Comparison of ENCODE assay signal across 2 cellular contexts in genomic region chr1:36088577-36089392, GRCh38.
TF ChIP-seq lines count a peak whose summit lies in the region.

Gene ADPRS, plus strand, starts transcription at chr1:36088892. Its CDS starts 13 bp downstream, at chr1:36088905.

TF ChIP-seq in A549, 52 proteins besides CTCF, POLR2A, EP300 and RAD21 (continued from another document):
- TF ChIP-seq BCL3 (IDR thresholded peaks at IDR 0.05), result peak; percentile 82; the same call in 2 of the 3 replicates
- TF ChIP-seq E2F6 (IDR thresholded peaks at IDR 0.05; ENCODE audit: borderline replicate concordance, low read depth), result peak; percentile 41; the same call in 1 of the 2 replicates
- TF ChIP-seq MAX (IDR thresholded peaks at IDR 0.05), result peak; percentile 83
- no peak for TF ChIP-seq ESRRA (IDR thresholded peaks at IDR 0.05; ENCODE audit: borderline replicate concordance, low read length)
- TF ChIP-seq BHLHE40 (IDR thresholded peaks at IDR 0.05; ENCODE audit: low read depth, low read length), result no peak
- no peak for TF ChIP-seq SREBF2 (IDR thresholded peaks at IDR 0.05)

TF ChIP-seq in K562, 482 proteins besides CTCF, POLR2A, EP300 and RAD21 (continued from another document and continues in another):
- TF ChIP-seq ZBTB12 (CRISPR knock-in tag; IDR thresholded peaks at IDR 0.05) (peak; percentile 95), E2F1 (CRISPR knock-in tag; IDR thresholded peaks at IDR 0.05) (peak; percentile 92), PHF20 (IDR thresholded peaks at IDR 0.05; ENCODE audit: partially characterized antibody) (peak; percentile 99), KDM4B (IDR thresholded peaks at IDR 0.05; ENCODE audit: borderline replicate concordance in 2 of 2, low read depth in 1 of 2) (peak in 1 of 2 experiments; percentile 98; a peak in 2 of 4 replicates), EZH2 (IDR thresholded peaks at IDR 0.05; ENCODE audit: borderline replicate concordance, low read depth, low read length) (no peak), GABPA (tag; conservative IDR thresholded peaks at IDR 0.05; ENCODE audit: low read depth) (peak; percentile 100), REST (CRISPR knock-in tag; IDR thresholded peaks at IDR 0.05; ENCODE audit: low read depth) (peak; percentile 62), HDAC6 (IDR thresholded peaks at IDR 0.05; ENCODE audit: low read depth, low read length) (peak; percentile 14; the same call in 1 of the 2 replicates), ZNF561 (CRISPR knock-in tag; conservative IDR thresholded peaks at IDR 0.05) (no peak), CBX5 (IDR thresholded peaks at IDR 0.05; ENCODE audit: borderline replicate concordance, low read depth) (peak; percentile 41; the same call in 1 of the 2 replicates), STAT6 (CRISPR knock-in tag; IDR thresholded peaks at IDR 0.05) (peak; percentile 96), ATF3 (IDR thresholded peaks at IDR 0.05) (no peak), ATF3 (CRISPR knock-in tag; conservative IDR thresholded peaks at IDR 0.05) (peak; percentile 76; the same call in 1 of the 2 replicates), RFX5 (IDR thresholded peaks at IDR 0.05; ENCODE audit: low read depth, low read length) (no peak), ZNF134 (CRISPR knock-in tag; conservative IDR thresholded peaks at IDR 0.05) (no peak; the same call in 1 of the 2 replicates), ZBTB26 (CRISPR knock-in tag; IDR thresholded peaks at IDR 0.05) (0 out of 2 replicates have a peak, but pooled peaks have one; percentile 30), ETV1 (tag; conservative IDR thresholded peaks at IDR 0.05; ENCODE audit: low read depth) (peak; percentile 96), ZNF263 (CRISPR knock-in tag; IDR thresholded peaks at IDR 0.05; ENCODE audit: borderline replicate concordance) (peak; percentile 68; the same call in 1 of the 2 replicates), ARNT (IDR thresholded peaks at IDR 0.05) (no peak; a peak in 1 of 4 replicates), NR3C1 (CRISPR knock-in tag; IDR thresholded peaks at IDR 0.05) (peak; percentile 15; the same call in 1 of the 2 replicates), MITF (IDR thresholded peaks at IDR 0.05) (peak; percentile 48; the same call in 1 of the 2 replicates), DIDO1 (tag; IDR thresholded peaks at IDR 0.05; ENCODE audit: low read depth) (peak; percentile 92), HMG20B (CRISPR knock-in tag; IDR thresholded peaks at IDR 0.05) (no peak), ESRRA (IDR thresholded peaks at IDR 0.05; ENCODE audit: borderline replicate concordance, low read depth) (peak; percentile 88), CBX1 (IDR thresholded peaks at IDR 0.05; ENCODE audit: low read depth) (peak; percentile 98), KLF16 (IDR thresholded peaks at IDR 0.05) (0 out of 2 replicates have a peak, but pooled peaks have one; percentile 17), EWSR1 (IDR thresholded peaks at IDR 0.05; ENCODE audit: borderline replicate concordance, low read depth, partially characterized antibody) (no peak), ZMIZ1 (IDR thresholded peaks at IDR 0.05; ENCODE audit: low read depth in 2 of 2, low read length in 2 of 2) (peak in 1 of 2 experiments; percentile 29; a peak in 1 of 4 replicates), TCF3 (CRISPR knock-in tag; IDR thresholded peaks at IDR 0.05) (peak; percentile 58; the same call in 1 of the 2 replicates), PRPF4 (IDR thresholded peaks at IDR 0.05; ENCODE audit: insufficient read depth, low read depth, low read length, poor library complexity, severe bottlenecking) (no peak), MCM7 (IDR thresholded peaks at IDR 0.05) (no peak), CREBBP (IDR thresholded peaks at IDR 0.05; ENCODE audit: low read depth, low read length) (no peak), FOXA3 (CRISPR knock-in tag; conservative IDR thresholded peaks at IDR 0.05 in 1 of 2, IDR thresholded peaks at IDR 0.05 in 1 of 2) (peak in 1 of 2 experiments; percentile 63; a peak in 1 of 4 replicates), RBM22 (IDR thresholded peaks at IDR 0.05; ENCODE audit: low read depth, low read length, poor library complexity, severe bottlenecking) (peak; percentile 88), E2F8 (IDR thresholded peaks at IDR 0.05; ENCODE audit: low read depth, partially characterized antibody) (peak; percentile 96), ZSCAN32 (CRISPR knock-in tag; IDR thresholded peaks at IDR 0.05) (no peak), ZNF431 (CRISPR knock-in tag; IDR thresholded peaks at IDR 0.05) (peak; percentile 82; the same call in 1 of the 2 replicates)
